In genomic region chr3:136249593-136250225, GRCh38 we compare ENCODE assay signal across 7 cellular contexts.
A peak's percentile ranks its signal among the peaks of the same experiment; 100 is the strongest.
DNase-seq lines count a peak whose midpoint lies in the region; ATAC-seq and TF ChIP-seq lines count a peak whose summit lies in the region.

No MANE protein-coding gene starts in this region.

- H3K4me3 Mint-ChIP-seq in stimulated activated naive B cell treated with anti-CD40 and anti-IgM and Interleukin-4, amounts not matched to agents 10 μg/mL and 1 μg/mL and 100 μg/mL, for 72 hours = peak overlapping the region; percentile 91 to 93

- no CpG with 5 or more reads among the region's 11 CpGs for WGBS in iPS DF 6.9 (ENCODE audit: insufficient coverage, insufficient read length)

- H3K27me3 ChIP-seq in WERI-Rb-1 (ENCODE audit: insufficient read depth, low read depth, severe bottlenecking) (no peaks in the 10 kb centered on the region), iPS DF 6.9 (ENCODE audit: control insufficient read depth, insufficient read depth, low read length) (no peaks in the 10 kb centered on the region)

- no peaks in the 10 kb centered on the region for H3K9me3 ChIP-seq in WERI-Rb-1 (ENCODE audit: severe bottlenecking)
- H3K9me3 ChIP-seq in iPS DF 6.9 (ENCODE audit: control insufficient read depth, insufficient read depth, low read length) = no peaks in the 10 kb centered on the region

- TF ChIP-seq CTCF in WERI-Rb-1 (IDR thresholded peaks at IDR 0.05; ENCODE audit: low read depth, low read length) = no peak

- H3K27ac ChIP-seq in WERI-Rb-1 (peak overlapping the region; percentile 96), iPS DF 6.9 (ENCODE audit: low read length) (no peak overlapping the region)

- H3K36me3 ChIP-seq in WERI-Rb-1 (no peaks in the 10 kb centered on the region; the same call in 1 of the 2 replicates), iPS DF 6.9 (ENCODE audit: control insufficient read depth, insufficient read depth, low read length) (no peaks in the 10 kb centered on the region)

- peaks cover 3% of the 10 kb centered on the region; the same call in 1 of the 2 replicates for H3K4me1 ChIP-seq in iPS DF 6.9 (ENCODE audit: control insufficient read depth, insufficient read depth, low read length)

- H3K4me3 ChIP-seq in WERI-Rb-1 (ENCODE audit: low read depth, low read length) = peak overlapping the region; percentile 83
- peak overlapping the region; percentile 74; the same call in 1 of the 2 replicates for H3K4me3 ChIP-seq in iPS DF 6.9 (ENCODE audit: low read length)

- no peaks in the 10 kb centered on the region for H3K9me3 Mint-ChIP-seq in stimulated activated naive B cell treated with anti-CD40 and anti-IgM and Interleukin-4, amounts not matched to agents 10 μg/mL and 1 μg/mL and 100 μg/mL, for 72 hours

- DNase-seq in HK-2 (ENCODE audit: unreplicated experiment) (peak; percentile 19), WERI-Rb-1 (no peak), iPS DF 6.9 (ENCODE audit: low read depth, low spot score) (no peak), DMS114 treated with DMSO at 0.1 percent for 48 hours (lab: John Stamatoyannopoulos, UW; ENCODE audit: unreplicated experiment) (no peak), inferior parietal cortex (ENCODE audit: extremely low spot score) (no peak)
- DNase-seq in stimulated activated naive B cell treated with anti-CD40 and anti-IgM and Interleukin-4, amounts not matched to agents 10 μg/mL and 1 μg/mL and 100 μg/mL, for 72 hours = no peak

- no peak for ATAC-seq in stimulated activated naive B cell treated with anti-CD40 and anti-IgM and Interleukin-4, amounts not matched to agents 10 μg/mL and 1 μg/mL and 100 μg/mL, for 72 hours (replicated peaks)
- no peak for ATAC-seq in HG03520 (IDR thresholded peaks at IDR 0.05; ENCODE audit: unreplicated experiment)

- peaks cover 0 to 4% of the 10 kb centered on the region in 2 donors for H3K36me3 Mint-ChIP-seq in stimulated activated naive B cell treated with anti-CD40 and anti-IgM and Interleukin-4, amounts not matched to agents 10 μg/mL and 1 μg/mL and 100 μg/mL, for 72 hours

- H3K27me3 Mint-ChIP-seq in stimulated activated naive B cell treated with anti-CD40 and anti-IgM and Interleukin-4, amounts not matched to agents 10 μg/mL and 1 μg/mL and 100 μg/mL, for 72 hours = no peaks in the 10 kb centered on the region

- H3K4me1 Mint-ChIP-seq in stimulated activated naive B cell treated with anti-CD40 and anti-IgM and Interleukin-4, amounts not matched to agents 10 μg/mL and 1 μg/mL and 100 μg/mL, for 72 hours = peaks cover 16 to 21% of the 10 kb centered on the region in 2 donors

- peak overlapping the region; percentile 98 for H3K27ac Mint-ChIP-seq in stimulated activated naive B cell treated with anti-CD40 and anti-IgM and Interleukin-4, amounts not matched to agents 10 μg/mL and 1 μg/mL and 100 μg/mL, for 72 hours
